Comparison of ENCODE assay signal across 32 cellular contexts in the genomic region with DNA sequence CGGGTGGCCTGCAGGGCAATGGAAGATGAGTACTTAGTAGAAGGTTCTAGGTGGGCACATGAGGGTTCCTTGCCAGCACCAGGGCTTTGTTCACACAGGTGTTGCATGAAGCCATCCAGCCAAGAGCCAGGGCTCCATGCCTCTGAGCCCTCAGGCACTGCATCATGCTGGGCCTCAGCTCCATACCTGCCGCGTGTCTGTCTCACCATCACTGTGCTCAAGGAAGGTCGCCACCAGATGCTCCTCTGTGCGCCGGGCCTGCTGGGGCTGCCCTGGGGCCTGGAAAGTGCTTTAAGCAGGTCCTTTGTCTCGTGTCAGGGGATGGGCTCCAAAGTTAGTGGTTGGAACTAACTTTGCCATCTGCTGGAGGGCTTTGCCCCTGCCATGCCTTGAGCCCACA. TPM values are rescaled to one million over a fixed set of nuclear protein-coding genes. Genes with fewer than 3 reads are reported as not detected.
"Had no signal": no experiment of that assay in that cellular context is flagged by ENCODE, and none has a peak within 500 bp of the region (broad histone marks: within the 10 kb centered on the region; RNA-seq: fewer than 3 reads in every experiment).

No MANE protein-coding gene starts in this region.

- H3K27ac Mint-ChIP-seq: activated CD4-positive, alpha-beta memory T cell treated with anti-CD3 and anti-CD28 coated beads, Interleukin-2, amount 10 ng/mL, durations not matched to agents 7 days and 5 days; activated CD4-positive, alpha-beta T cell treated with anti-CD3 and anti-CD28 coated beads, Interleukin-2, amount 10 ng/mL, durations not matched to agents 24 days and 14 days; activated naive CD4-positive, alpha-beta T cell treated with anti-CD3 and anti-CD28 coated beads for 36 hours; activated naive CD8-positive, alpha-beta T cell treated with anti-CD3 and anti-CD28 coated beads, Interleukin-2, amount 10 ng/mL, durations not matched to agents 7 days and 5 days; T-helper 17 cell had no signal

- ATAC-seq: left cardiac atrium; left ventricle myocardium superior; psoas muscle; stimulated activated naive CD8-positive, alpha-beta T cell treated with anti-CD3 and anti-CD28 coated beads, Interleukin-15, Interleukin-2, amounts not matched to agents 100 U/mL and 50 U/mL, for 24 hours; T-helper 17 cell had no signal

- H3K9me3 ChIP-seq: esophagus muscularis mucosa, psoas muscle, sigmoid colon, testis, transverse colon had no signal

- H3K36me3 ChIP-seq: transverse colon had no signal

- H3K27me3 Mint-ChIP-seq: activated CD4-positive, alpha-beta memory T cell treated with anti-CD3 and anti-CD28 coated beads, Interleukin-2, amount 10 ng/mL, durations not matched to agents 7 days and 5 days; activated CD4-positive, alpha-beta T cell treated with anti-CD3 and anti-CD28 coated beads, Interleukin-2, amount 10 ng/mL, durations not matched to agents 24 days and 14 days; activated naive CD8-positive, alpha-beta T cell treated with anti-CD3 and anti-CD28 coated beads, Interleukin-2, amount 10 ng/mL, durations not matched to agents 7 days and 5 days; naive B cell; T-helper 17 cell had no signal

- H3K4me3 ChIP-seq: esophagus muscularis mucosa, psoas muscle, sigmoid colon, testis, transverse colon had no signal

- H3K27me3 ChIP-seq: esophagus muscularis mucosa, sigmoid colon, testis, transverse colon had no signal

- H3K9me3 Mint-ChIP-seq: activated CD4-positive, alpha-beta memory T cell treated with anti-CD3 and anti-CD28 coated beads, Interleukin-2, amount 10 ng/mL, durations not matched to agents 7 days and 5 days; activated naive CD4-positive, alpha-beta T cell treated with anti-CD3 and anti-CD28 coated beads for 36 hours; activated naive CD8-positive, alpha-beta T cell treated with anti-CD3 and anti-CD28 coated beads, Interleukin-2, amount 10 ng/mL, durations not matched to agents 7 days and 5 days; naive B cell had no signal

- H3K27ac ChIP-seq: esophagus muscularis mucosa, parathyroid adenoma, psoas muscle, sigmoid colon, testis, transverse colon, WERI-Rb-1 had no signal

- DNase-seq: activated CD4-positive, alpha-beta memory T cell treated with anti-CD3 and anti-CD28 coated beads, Interleukin-2, amount 10 ng/mL, durations not matched to agents 7 days and 5 days; activated CD4-positive, alpha-beta T cell treated with anti-CD3 and anti-CD28 coated beads, Interleukin-2, amount 10 ng/mL, durations not matched to agents 24 days and 14 days; activated CD4-positive, CD25-positive, alpha-beta regulatory T cell treated with anti-CD3 and anti-CD28 coated beads, Interleukin-2, amount 50 U/mL, for 72 hours; activated CD8-positive, alpha-beta memory T cell treated with anti-CD3 and anti-CD28 coated beads, Interleukin-2, amount 50 U/mL, for 48 hours; activated effector memory CD4-positive, alpha-beta T cell treated with anti-CD3 and anti-CD28 coated beads, Interleukin-2, amount 50 U/mL, for 16 hours; activated naive CD4-positive, alpha-beta T cell treated with anti-CD3 and anti-CD28 coated beads for 36 hours; activated naive CD8-positive, alpha-beta T cell treated with anti-CD3 and anti-CD28 coated beads, Interleukin-2, amount 10 ng/mL, durations not matched to agents 7 days and 5 days; amniotic stem cell; caudate nucleus; foreskin melanocyte; islet precursor cell; left cardiac atrium; left ventricle myocardium superior; naive B cell; nucleus accumbens; sigmoid colon; small intestine; stimulated activated CD4-positive, alpha-beta T cell treated with anti-CD3 and anti-CD28 coated beads, Interleukin-1b, Interleukin-23, amount 100 ng/mL, for 48 hours; stimulated activated naive CD8-positive, alpha-beta T cell treated with anti-CD3 and anti-CD28 coated beads, Interleukin-15, Interleukin-2, amounts not matched to agents 100 U/mL and 50 U/mL, for 24 hours; SW 1271; T-helper 17 cell; T1000; testis; transverse colon; WERI-Rb-1 had no signal

- H3K4me3 Mint-ChIP-seq: activated CD4-positive, alpha-beta memory T cell treated with anti-CD3 and anti-CD28 coated beads, Interleukin-2, amount 10 ng/mL, durations not matched to agents 7 days and 5 days; activated CD4-positive, alpha-beta T cell treated with anti-CD3 and anti-CD28 coated beads, Interleukin-2, amount 10 ng/mL, durations not matched to agents 24 days and 14 days; activated naive CD4-positive, alpha-beta T cell treated with anti-CD3 and anti-CD28 coated beads for 36 hours; activated naive CD8-positive, alpha-beta T cell treated with anti-CD3 and anti-CD28 coated beads, Interleukin-2, amount 10 ng/mL, durations not matched to agents 7 days and 5 days; T-helper 17 cell had no signal

RNA-seq across cellular contexts. Expression of gene C16orf90, which starts 25.6 kb away (rescaled TPM):
- total RNA-seq: activated CD4-positive, alpha-beta memory T cell treated with anti-CD3 and anti-CD28 coated beads, Interleukin-2, amount 10 ng/mL, durations not matched to agents 7 days and 5 days; activated CD4-positive, alpha-beta T cell treated with anti-CD3 and anti-CD28 coated beads, Interleukin-2, amount 10 ng/mL, durations not matched to agents 24 days and 14 days; activated naive CD4-positive, alpha-beta T cell treated with anti-CD3 and anti-CD28 coated beads for 36 hours; activated naive CD8-positive, alpha-beta T cell treated with anti-CD3 and anti-CD28 coated beads, Interleukin-2, amount 10 ng/mL, durations not matched to agents 7 days and 5 days; esophagus muscularis mucosa; glomerular endothelial cell; left cardiac atrium; left ventricle myocardium superior; lung microvascular endothelial cell; psoas muscle; sigmoid colon; T-helper 17 cell; transverse colon; urinary bladder had no signal
- polyA plus RNA-seq: neural cell, psoas muscle, sigmoid colon, small intestine, urinary bladder had no signal
